ENCODE assay signal across 22 cellular contexts in the genomic region with DNA sequence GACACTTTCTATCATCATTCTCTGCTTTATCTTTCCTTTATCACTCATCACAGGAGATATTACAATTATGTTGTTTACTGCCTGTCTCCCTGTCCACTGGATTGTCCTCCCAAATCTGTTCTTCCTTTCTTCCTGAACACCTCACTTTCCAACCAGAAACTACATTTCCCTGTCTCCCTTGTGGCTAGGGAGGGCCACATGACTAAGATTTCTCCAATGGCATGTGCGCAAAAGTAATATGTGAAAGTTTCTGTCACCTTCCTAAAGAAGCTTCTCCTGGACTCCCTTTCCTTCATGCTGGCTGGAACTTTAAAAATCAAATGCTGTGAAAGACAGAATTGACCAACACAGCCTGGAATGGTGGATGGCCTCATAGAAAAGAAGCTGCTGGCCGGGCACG. TPM values are rescaled to one million over a fixed set of nuclear protein-coding genes. Genes with fewer than 3 reads are reported as not detected.
DNase-seq lines count a peak whose midpoint lies in the region; ATAC-seq, FAIRE-seq and TF ChIP-seq lines count a peak whose summit lies in the region.
"Had no signal": no experiment of that assay in that cellular context is flagged by ENCODE, and none has a peak within 500 bp of the region (broad histone marks: within the 10 kb centered on the region; RNA-seq: fewer than 3 reads in every experiment).

No MANE protein-coding gene starts in this region.

- DNase-seq in GM23338 (ENCODE audit: low spot score) (no peak), HFFc6 (no peak), K562 (ENCODE audit: extremely low read depth in 1 of 4, low spot score in 3 of 4) (no peak), neural crest cell (ENCODE audit: low read depth, low spot score) (no peak), suprapubic skin (ENCODE audit: low spot score in 2 of 2) (no peak)
- DNase-seq: C1 segment of cervical spinal cord; Calu3; CD4-positive, alpha-beta memory T cell; COR-L47; DMS53; DMS79 treated with DMSO at 0.1 percent for 48 hours; GF-D8; H7; HCEC 1CT had no signal

- POLR2A ChIA-PET in K562 (lab: Yijun Ruan, JAX), result no interaction called here

- H3K4me1 Mint-ChIP-seq in GM23338, result peaks cover 28% of the 10 kb centered on the region
- H3K4me1 Mint-ChIP-seq in HFFc6 (ENCODE audit: low read depth), result peaks cover 46% of the 10 kb centered on the region
- no peaks in the 10 kb centered on the region for H3K4me1 Mint-ChIP-seq in neural crest cell

- no peaks in the 10 kb centered on the region for H3F3A ChIP-seq in GM23338 (replicated peaks; ENCODE audit: low read depth)

- H3K9me1 ChIP-seq in K562 (ENCODE audit: control insufficient read depth, insufficient read depth, low read length), result no peaks in the 10 kb centered on the region

- H4K20me1 ChIP-seq in GM23338 (replicated peaks; ENCODE audit: insufficient read depth) (no peaks in the 10 kb centered on the region; the same call in 1 of the 2 replicates), K562 (replicated peaks; ENCODE audit: control insufficient read depth, insufficient read depth, low read length) (no peaks in the 10 kb centered on the region)

- H2AFZ ChIP-seq in GM23338, result no peak overlapping the region
- H2AFZ ChIP-seq in K562 (ENCODE audit: low read depth, low read length), result no peak overlapping the region

- H3K27me3 Mint-ChIP-seq in GM23338 (ENCODE audit: insufficient read depth, low read depth, poor library complexity) (peaks cover 2% of the 10 kb centered on the region), HFFc6 (ENCODE audit: insufficient read depth) (no peaks in the 10 kb centered on the region; the same call in 1 of the 2 replicates), neural crest cell (ENCODE audit: low read depth) (no peaks in the 10 kb centered on the region)
- H3K27me3 Mint-ChIP-seq: CD4-positive, alpha-beta memory T cell had no signal

- H3K36me3 Mint-ChIP-seq in GM23338 (ENCODE audit: low read depth) (no peaks in the 10 kb centered on the region), HFFc6 (ENCODE audit: low read depth) (no peaks in the 10 kb centered on the region), neural crest cell (ENCODE audit: low read depth) (no peaks in the 10 kb centered on the region)

- H3K9me3 ChIP-seq in K562 (replicated peaks; ENCODE audit: control insufficient read depth, insufficient read depth, low read depth, low read length) (no peaks in the 10 kb centered on the region), suprapubic skin (no peaks in the 10 kb centered on the region)

- no peak overlapping the region for H3K27ac ChIP-seq in GM23338 (ENCODE audit: low read depth)
- H3K27ac ChIP-seq in K562 (ENCODE audit: extremely low read depth, low read depth, low read length), result no peak overlapping the region
- H3K27ac ChIP-seq in suprapubic skin, result no peak overlapping the region

- TF ChIP-seq POLR2A in K562 (conservative IDR thresholded peaks at IDR 0.05) (no peak), suprapubic skin (IDR thresholded peaks at IDR 0.05) (no peak)

- CTCF ChIA-PET in K562 (lab: Yijun Ruan, JAX; ENCODE audit: low intra/inter-chr PET ratio), result no interaction called here

- no TSS peak for BruUV-seq in K562 (replicated peaks; lab: Mats Ljungman, UMichigan)

- intact Hi-C loops in K562 (cut with micrococcal nuclease), result no loop called here

- no peaks in the 10 kb centered on the region for H3K27me3 ChIP-seq in GM23338 (ENCODE audit: insufficient read depth)
- no peaks in the 10 kb centered on the region for H3K27me3 ChIP-seq in K562 (ENCODE audit: control insufficient read depth in 2 of 2, insufficient read depth in 2 of 2, low read length in 2 of 2)
- no peaks in the 10 kb centered on the region for H3K27me3 ChIP-seq in suprapubic skin

- H3K27ac Mint-ChIP-seq in GM23338, result peak overlapping the region; percentile 67
- H3K27ac Mint-ChIP-seq in HFFc6, result peak overlapping the region; percentile 31; the same call in 1 of the 2 replicates
- H3K27ac Mint-ChIP-seq in neural crest cell (ENCODE audit: unreplicated experiment), result peak overlapping the region; percentile 16
- H3K27ac Mint-ChIP-seq: CD4-positive, alpha-beta memory T cell had no signal

- H3K4me1 ChIP-seq in GM23338 (ENCODE audit: insufficient read depth) (peaks cover 18% of the 10 kb centered on the region), K562 (replicated peaks in 1 of 2; ENCODE audit: control insufficient read depth in 2 of 2, insufficient read depth in 2 of 2, low read length in 2 of 2) (no peaks in the 10 kb centered on the region), suprapubic skin (no peaks in the 10 kb centered on the region)

- no peak for TF ChIP-seq EP300 in K562 (IDR thresholded peaks at IDR 0.05; ENCODE audit: low read length)
- no peak for TF ChIP-seq EP300 in suprapubic skin (IDR thresholded peaks at IDR 0.05)

- H3K79me2 ChIP-seq in GM23338 (replicated peaks; ENCODE audit: insufficient read depth) (peaks cover 93% of the 10 kb centered on the region), K562 (ENCODE audit: control insufficient read depth, insufficient read depth, low read length) (peaks cover 11% of the 10 kb centered on the region; the same call in 2 of the 3 replicates)

- H3K4me3 Mint-ChIP-seq in GM23338 (no peak overlapping the region), HFFc6 (no peak overlapping the region), neural crest cell (no peak overlapping the region)

- H3K36me3 ChIP-seq in GM23338 (ENCODE audit: insufficient read depth) (no peaks in the 10 kb centered on the region), K562 (ENCODE audit: control insufficient read depth, insufficient read depth, low read length) (no peaks in the 10 kb centered on the region; the same call in 2 of the 3 replicates), suprapubic skin (no peaks in the 10 kb centered on the region)

- 90% methylated on average over 2 of the region's 3 CpGs for whole genome bisulfite sequencing in K562 (ENCODE audit: insufficient coverage, low coverage, missing lambda C conversion rate)
- WGBS in suprapubic skin, result 99% methylated on average over 3 of the region's 3 CpGs

- no peak for TF ChIP-seq RAD21 in K562 (CRISPR knock-in tag; conservative IDR thresholded peaks at IDR 0.05 in 1 of 2, IDR thresholded peaks at IDR 0.05 in 1 of 2)

- H3K9ac ChIP-seq in K562 (ENCODE audit: insufficient read depth in 1 of 2, low read depth in 2 of 2, low read length in 2 of 2), result no peak overlapping the region

- no peak for FAIRE-seq in K562 (lab: Jason Lieb, UNC)
- FAIRE-seq: GM12891, H1 had no signal

- H3K4me3 ChIP-seq in GM23338 (no peak overlapping the region), K562 (no peak overlapping the region), suprapubic skin (no peak overlapping the region)

- H3K4me2 ChIP-seq in GM23338, result no peak overlapping the region
- no peak overlapping the region for H3K4me2 ChIP-seq in K562 (ENCODE audit: insufficient read depth, low read length)

- TF ChIP-seq CTCF in GM23338 (conservative IDR thresholded peaks at IDR 0.05; ENCODE audit: low read depth in 2 of 2) (no peak), HFFc6 (IDR thresholded peaks at IDR 0.05) (no peak), K562 (IDR thresholded peaks at IDR 0.05 in 2 of 3, conservative IDR thresholded peaks at IDR 0.05 in 1 of 3; ENCODE audit: insufficient read depth in 2 of 3, low read depth in 1 of 3, low read length in 3 of 3) (no peak), neural crest cell (conservative IDR thresholded peaks at IDR 0.05) (no peak), suprapubic skin (IDR thresholded peaks at IDR 0.05) (no peak)

- ATAC-seq in GM23338 (no peak), K562 (no peak), GM18498 (IDR thresholded peaks at IDR 0.05; ENCODE audit: unreplicated experiment) (no peak)

- H3K9me3 Mint-ChIP-seq in GM23338 (no peaks in the 10 kb centered on the region), HFFc6 (no peaks in the 10 kb centered on the region), neural crest cell (peaks cover 7% of the 10 kb centered on the region)
- H3K9me3 Mint-ChIP-seq: CD4-positive, alpha-beta memory T cell had no signal

- no peaks in the 10 kb centered on the region for H3K9me2 ChIP-seq in GM23338 (ENCODE audit: insufficient read depth)

- in situ Hi-C loops in K562 (cut with MboI), result no loop called here

RNA-seq across cellular contexts. Expression of a gene that starts 25.8 kb away (rescaled TPM):
- 90.7 and 95.6 TPM in 2 replicates for total RNA-seq in GM23338 (2014; rRNA removed; shearing (Covaris generic))
- polyA plus RNA-seq in GM23338 (2016; fragmentation: Nextera tagmentation; extraction: Ambion mirVana) (44.0 and 45.7 TPM in 2 replicates), K562 (2011; rRNA removed) (32.2 and 42.2 TPM in 2 replicates), K562 (2014; fragmentation: Illumina TruSeq; extraction: Trizol) (22.9 and 26.6 TPM in 2 replicates), K562 (2014; fragmentation: Nextera tagmentation; extraction: Ambion mirVana) (10 to 100 TPM; 18.2 to 18.9 TPM), K562 (2014; rRNA removed) (18.4 and 21.9 TPM in 2 replicates)
- 10 to 100 TPM; 25.1 to 38.6 (median 35.7) TPM for total RNA-seq in HFFc6 (2021; fragmentation: NEBNext Ultra II Directional; extraction: Animal tissue kit (Norgen Biotek cat#: 25700))
- total RNA-seq in K562 (2011; cell fraction: chromatin; rRNA removed; ENCODE audit: low replicate concordance), result 33.6 and 79.8 TPM in 2 replicates
- total RNA-seq in K562 (2011; cell fraction: nucleolus; rRNA removed), result 18.3 and 31.7 TPM in 2 replicates
- total RNA-seq in K562 (2011; cell fraction: nucleoplasm; rRNA removed), result 40.1 and 63.1 TPM in 2 replicates
- total RNA-seq in K562 (2014; rRNA removed) (30.1 and 36.8 TPM in 2 replicates), K562 (2014; rRNA removed; fragmentation: Illumina TruSeq; extraction: Trizol) (40.2 and 44.8 TPM in 2 replicates), K562 (2015; rRNA removed; fragmentation: Illumina TruSeq; extraction: Trizol) (34.0 and 37.0 TPM in 2 replicates), K562 (2021) (29.4 and 31.0 TPM in 2 replicates), neural crest cell (26.4 and 30.6 TPM in 2 replicates), suprapubic skin (10 to 100 TPM; 16.3 to 26.6 (median 18.4) TPM)
- polyA plus RNA-seq in K562 (2011; cell fraction: cytosol; rRNA removed), result 6.0 and 11.9 TPM in 2 replicates
- polyA plus RNA-seq in K562 (2011; cell fraction: nucleus; rRNA removed), result 15.7 and 19.3 TPM in 2 replicates
- polyA plus RNA-seq in K562 (2012), result 12.3 and 17.4 TPM in 2 replicates
- 55.5 and 67.5 TPM in 2 replicates for polyA minus RNA-seq in K562 (2011; rRNA and poly(A)+ RNA removed)
- 23.2 and 32.5 TPM in 2 replicates for polyA minus RNA-seq in K562 (2011; cell fraction: cytosol; rRNA and poly(A)+ RNA removed)
- 25.8 and 40.3 TPM in 2 replicates for polyA minus RNA-seq in K562 (2011; cell fraction: nucleus; rRNA and poly(A)+ RNA removed)
- total RNA-seq: G401 had no signal

RNA-seq across cellular contexts. Expression of a gene that starts 58.2 kb away (rescaled TPM):
- not detected in 2 replicates for total RNA-seq in GM23338 (2014; rRNA removed; shearing (Covaris generic))
- polyA plus RNA-seq in GM23338 (2016; fragmentation: Nextera tagmentation; extraction: Ambion mirVana) (not detected in 2 replicates), K562 (2011; rRNA removed) (not detected in 2 replicates), K562 (2014; fragmentation: Illumina TruSeq; extraction: Trizol) (not detected in 2 replicates), K562 (2014; fragmentation: Nextera tagmentation; extraction: Ambion mirVana) (not detected), K562 (2014; rRNA removed) (not detected in 2 replicates)
- not detected for total RNA-seq in HFFc6 (2021; fragmentation: NEBNext Ultra II Directional; extraction: Animal tissue kit (Norgen Biotek cat#: 25700))
- total RNA-seq in K562 (2011; cell fraction: chromatin; rRNA removed; ENCODE audit: low replicate concordance), result not detected in 2 replicates
- total RNA-seq in K562 (2011; cell fraction: nucleolus; rRNA removed), result not detected in 2 replicates
- total RNA-seq in K562 (2011; cell fraction: nucleoplasm; rRNA removed), result not detected in 2 replicates
- total RNA-seq in K562 (2014; rRNA removed) (not detected in 2 replicates), K562 (2014; rRNA removed; fragmentation: Illumina TruSeq; extraction: Trizol) (not detected in 2 replicates), K562 (2015; rRNA removed; fragmentation: Illumina TruSeq; extraction: Trizol) (not detected in 2 replicates), K562 (2021) (not detected in 2 replicates), neural crest cell (not detected in 2 replicates), suprapubic skin (not detected)
- not detected in 2 replicates for polyA plus RNA-seq in K562 (2011; cell fraction: cytosol; rRNA removed)
- polyA plus RNA-seq in K562 (2011; cell fraction: nucleus; rRNA removed), result not detected in 2 replicates
- polyA plus RNA-seq in K562 (2012), result not detected in 2 replicates
- not detected in 2 replicates for polyA minus RNA-seq in K562 (2011; rRNA and poly(A)+ RNA removed)
- not detected in 2 replicates for polyA minus RNA-seq in K562 (2011; cell fraction: cytosol; rRNA and poly(A)+ RNA removed)
- not detected in 2 replicates for polyA minus RNA-seq in K562 (2011; cell fraction: nucleus; rRNA and poly(A)+ RNA removed)
- total RNA-seq: A172; A673; Calu3; CD4-positive, alpha-beta memory T cell; Daoy; G401; H1; H7 had no signal
- polyA plus RNA-seq: BJ; CD4-positive, alpha-beta memory T cell; H1 had no signal

Comparison
In these comparisons a context has a peak if more than half of its experiments do, and no peak if none do; other contexts are left out.
1. H3K27ac Mint-ChIP-seq: peak in every context shown above with its lines; median percentile 67 in GM23338; 31 in HFFc6; 16 in neural crest cell.